8 cellular contexts compared by ENCODE assay signal in the genomic region with DNA sequence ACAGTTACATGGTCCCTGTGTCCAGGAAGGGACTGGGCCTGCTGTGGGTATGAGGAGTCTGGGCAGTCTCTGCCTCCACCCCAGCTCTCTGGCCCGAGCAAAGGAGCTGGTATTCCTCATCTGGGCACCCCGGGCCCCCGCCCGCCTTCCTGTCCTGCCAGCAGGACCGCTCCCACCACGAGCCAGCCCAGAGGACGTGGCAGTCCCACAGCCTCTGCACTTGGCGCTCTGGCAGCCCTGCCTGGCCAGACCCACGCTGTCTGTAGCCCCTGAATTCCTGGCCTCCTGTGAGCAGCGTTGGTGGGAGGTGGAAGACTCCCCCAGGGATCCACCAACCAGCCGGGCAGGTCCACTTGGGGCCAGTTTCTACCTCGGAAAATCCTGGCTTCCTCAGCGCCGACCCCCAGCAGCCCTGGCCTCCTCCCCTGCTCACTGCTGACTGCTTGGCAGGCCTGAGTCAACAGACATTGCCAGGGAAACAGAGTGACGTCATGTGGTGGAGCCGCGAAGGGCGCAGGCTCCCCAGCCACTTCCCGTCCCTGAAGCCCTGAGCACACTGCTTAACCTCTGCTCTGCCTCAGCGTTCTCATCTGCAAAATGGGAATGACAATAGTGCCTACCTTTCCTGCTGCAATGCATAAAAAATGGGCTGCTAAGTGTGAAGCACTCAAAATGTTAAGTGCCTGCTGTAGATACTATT. TPM values are rescaled to one million over a fixed set of nuclear protein-coding genes. Genes with fewer than 3 reads are reported as not detected.
A peak's percentile ranks its signal among the peaks of the same experiment; 100 is the strongest.
DNase-seq lines count a peak whose midpoint lies in the region; ATAC-seq and TF ChIP-seq lines count a peak whose summit lies in the region.

No MANE protein-coding gene starts in this region.

- H3K4me1 ChIP-seq in CD4-positive, CD25-positive, alpha-beta regulatory T cell (ENCODE audit: control insufficient read depth, insufficient read depth, low read length, poor library complexity, severe bottlenecking), result peaks cover 7% of the 10 kb centered on the region
- H3K4me1 ChIP-seq in left ventricle myocardium inferior, result peaks cover 13% of the 10 kb centered on the region

- H3K4me3 ChIP-seq in CD4-positive, CD25-positive, alpha-beta regulatory T cell (ENCODE audit: low read depth, low read length), result no peak overlapping the region
- H3K4me3 ChIP-seq in left ventricle myocardium inferior, result peak overlapping the region; percentile 36

- peak overlapping the region in 3 of 4 donors; percentile 28 to 81 (median 48) for H3K4me3 Mint-ChIP-seq in CD4-positive, CD25-positive, alpha-beta regulatory T cell

- ATAC-seq in CD4-positive, CD25-positive, alpha-beta regulatory T cell (ENCODE audit: low read depth in 2 of 2), result peak; percentile 93 to 95
- ATAC-seq in sciatic nerve, result peak; percentile 95

- H3K36me3 Mint-ChIP-seq in CD4-positive, CD25-positive, alpha-beta regulatory T cell, result no peaks in the 10 kb centered on the region

- peak; percentile 54 to 67 (median 55) for DNase-seq in CD4-positive, CD25-positive, alpha-beta regulatory T cell
- peak; percentile 36 for DNase-seq in HS-27A (ENCODE audit: low read depth)
- DNase-seq in T follicular helper cell (ENCODE audit: low read depth), result peak; percentile 55
- peak; percentile 73 for DNase-seq in left ventricle myocardium inferior
- peak; percentile 88 for DNase-seq in sciatic nerve (ENCODE audit: low spot score)
- DNase-seq in NCI-H2081 treated with DMSO at 0.1 percent for 48 hours (lab: John Stamatoyannopoulos, UW), result no peak
- no peak for DNase-seq in NCI-H1694 (lab: John Stamatoyannopoulos, UW)

- H3K36me3 ChIP-seq in CD4-positive, CD25-positive, alpha-beta regulatory T cell (ENCODE audit: control insufficient read depth, insufficient read depth, low read length), result no peaks in the 10 kb centered on the region
- H3K36me3 ChIP-seq in left ventricle myocardium inferior, result peaks cover 34% of the 10 kb centered on the region

- peaks cover 11% of the 10 kb centered on the region for H3K27me3 Mint-ChIP-seq in CD4-positive, CD25-positive, alpha-beta regulatory T cell

- no peaks in the 10 kb centered on the region for H3K9me3 ChIP-seq in CD4-positive, CD25-positive, alpha-beta regulatory T cell (ENCODE audit: control insufficient read depth in 2 of 2, low read length in 2 of 2)
- H3K9me3 ChIP-seq in left ventricle myocardium inferior (replicated peaks), result no peaks in the 10 kb centered on the region

- TF ChIP-seq CTCF in left ventricle myocardium inferior (IDR thresholded peaks at IDR 0.05; ENCODE audit: borderline replicate concordance), result no peak

- H3K27ac Mint-ChIP-seq in CD4-positive, CD25-positive, alpha-beta regulatory T cell, result peak overlapping the region; percentile 26 to 95 (median 90)

- no peaks in the 10 kb centered on the region for H3K9me3 Mint-ChIP-seq in CD4-positive, CD25-positive, alpha-beta regulatory T cell

- intact Hi-C loops in left ventricle myocardium inferior (cut with micrococcal nuclease) (no loop called here), sciatic nerve (cut with DNase I) (loop anchor here (10.0 kb wide), 1 partner anchor 343 kb away; no protein-coding TSS in a partner anchor)

- H3K27ac ChIP-seq in CD4-positive, CD25-positive, alpha-beta regulatory T cell (ENCODE audit: insufficient read depth, low read length, poor library complexity, severe bottlenecking), result peak overlapping the region; percentile 50
- H3K27ac ChIP-seq in angular gyrus (ENCODE audit: low read depth, low read length), result peak overlapping the region; percentile 67
- H3K27ac ChIP-seq in left ventricle myocardium inferior (replicated peaks), result peak overlapping the region; percentile 78

- H3K27me3 ChIP-seq in CD4-positive, CD25-positive, alpha-beta regulatory T cell (ENCODE audit: control insufficient read depth, insufficient read depth, low read length), result no peaks in the 10 kb centered on the region
- H3K27me3 ChIP-seq in left ventricle myocardium inferior (ENCODE audit: low read depth), result no peaks in the 10 kb centered on the region

- peaks cover 0 to 6% (median 5%) of the 10 kb centered on the region in 4 donors for H3K4me1 Mint-ChIP-seq in CD4-positive, CD25-positive, alpha-beta regulatory T cell

RNA-seq across cellular contexts. Expression of a gene that starts 21.6 kb away (rescaled TPM):
- 14.4 TPM for total RNA-seq in CD4-positive, CD25-positive, alpha-beta regulatory T cell
- 1 to 10 TPM; 1.7 to 3.1 (median 2.5) TPM for polyA plus RNA-seq in CD4-positive, CD25-positive, alpha-beta regulatory T cell
- 10.1 TPM for total RNA-seq in left ventricle myocardium inferior
- 17.6 TPM for total RNA-seq in sciatic nerve

RNA-seq across cellular contexts. Expression of a gene that starts 34.0 kb away (rescaled TPM):
- total RNA-seq in CD4-positive, CD25-positive, alpha-beta regulatory T cell, result 0.35 TPM
- polyA plus RNA-seq in CD4-positive, CD25-positive, alpha-beta regulatory T cell, result not detected
- total RNA-seq in left ventricle myocardium inferior (51.6 TPM), sciatic nerve (62.8 TPM)

Comparison
In these comparisons a context has a peak if more than half of its experiments do, and no peak if none do; other contexts are left out.
1. DNase-seq: peak in CD4-positive, CD25-positive, alpha-beta regulatory T cell (3 of 3), HS-27A (single experiment), T follicular helper cell (single experiment), left ventricle myocardium inferior (single experiment) and sciatic nerve (single experiment); none in NCI-H2081 treated with DMSO at 0.1 percent for 48 hours (single experiment) and NCI-H1694 (single experiment).
2. RNA of a gene that starts 34.0 kb away (total RNA-seq): 62.8 TPM in sciatic nerve (single experiment) and 51.6 TPM in left ventricle myocardium inferior (single experiment); 0.35 TPM in CD4-positive, CD25-positive, alpha-beta regulatory T cell (single experiment); every median in the first group is over 10 times any median in the second.
3. Peak in every context shown above with its lines, with median percentiles within 50 percentile points of each other: H3K27ac ChIP-seq.